Comparison of ENCODE assay signal across 26 cellular contexts in genomic region chrX:23727206-23727605, GRCh38.
"Had no signal": no experiment of that assay in that cellular context is flagged by ENCODE, and none has a peak within 500 bp of the region (broad histone marks: within the 10 kb centered on the region; RNA-seq: fewer than 3 reads in every experiment).

No MANE protein-coding gene starts in this region.

- H3K9me3 Mint-ChIP-seq: activated naive CD4-positive, alpha-beta T cell treated with anti-CD3 and anti-CD28 coated beads for 36 hours; activated naive CD8-positive, alpha-beta T cell treated with anti-CD3 and anti-CD28 coated beads for 36 hours; activated T-helper 1 cell treated with anti-CD3 and anti-CD28 coated beads, Interleukin-12 subunit alpha, Interleukin-12 subunit beta, Interleukin-2, Interleukin-4 antibody, amounts not matched to agents 30 ng/mL and 10 ng/mL and 1 ng/mL, durations not matched to agents 14 hours and 24 hours and 36 hours had no signal

- DNase-seq: activated CD4-positive, alpha-beta T cell treated with anti-CD3 and anti-CD28 coated beads, Interleukin-2, amount 50 U/mL, for 1 hour; activated CD4-positive, CD25-positive, alpha-beta regulatory T cell treated with anti-CD3 and anti-CD28 coated beads, Interleukin-2, amount 50 U/mL, for 72 hours; activated effector memory CD4-positive, alpha-beta T cell treated with anti-CD3 and anti-CD28 coated beads, Interleukin-2, amount 50 U/mL, for 16 hours; activated naive CD4-positive, alpha-beta T cell treated with anti-CD3 and anti-CD28 coated beads for 36 hours; activated naive CD8-positive, alpha-beta T cell treated with anti-CD3 and anti-CD28 coated beads for 36 hours; activated T-cell treated with anti-CD3 and anti-CD28 coated beads, Interleukin-2, amount 50 U/mL, for 1 hour; amniotic stem cell; caudate nucleus; cortex of kidney; left cardiac atrium; left ventricle myocardium superior; naive B cell; nucleus accumbens; pancreas; psoas muscle; stimulated activated CD4-positive, alpha-beta T cell treated with anti-CD3 and anti-CD28 coated beads, Interleukin-15, amount 100 ng/mL, for 24 hours; stimulated activated CD4-positive, alpha-beta T cell treated with anti-CD3 and anti-CD28 coated beads, Interleukin-2, amount 100 ng/mL, for 24 hours; stimulated activated naive CD4-positive, alpha-beta T cell treated with Interleukin-2 at 50 U/mL for 16 hours; T-helper 17 cell; T1000 had no signal

- H3K27ac ChIP-seq: gastroesophageal sphincter, hepatocyte, pancreas, psoas muscle, tibial nerve had no signal

- H3K4me1 ChIP-seq: gastroesophageal sphincter, pancreas, psoas muscle, tibial nerve had no signal

- H3K27me3 Mint-ChIP-seq: activated naive CD8-positive, alpha-beta T cell treated with anti-CD3 and anti-CD28 coated beads for 36 hours; naive B cell; T-helper 17 cell had no signal

- H3K4me2 ChIP-seq: hepatocyte had no signal

- H3K4me3 ChIP-seq: gastroesophageal sphincter, hepatocyte, pancreas, psoas muscle, tibial nerve had no signal

- H3K36me3 ChIP-seq: pancreas had no signal

- FAIRE-seq: keratinocyte, pancreas had no signal

- ATAC-seq: gastroesophageal sphincter, left cardiac atrium, left ventricle myocardium superior, pancreas, psoas muscle, T-helper 17 cell had no signal

- H2AFZ ChIP-seq: hepatocyte had no signal

- H3K79me2 ChIP-seq: hepatocyte had no signal

- H3K27me3 ChIP-seq: gastroesophageal sphincter, hepatocyte, pancreas, tibial nerve had no signal

- H3K9me3 ChIP-seq: gastroesophageal sphincter, pancreas, psoas muscle, tibial nerve had no signal

- H3K27ac Mint-ChIP-seq: activated naive CD4-positive, alpha-beta T cell treated with anti-CD3 and anti-CD28 coated beads for 36 hours; activated naive CD8-positive, alpha-beta T cell treated with anti-CD3 and anti-CD28 coated beads for 36 hours; activated T-helper 1 cell treated with anti-CD3 and anti-CD28 coated beads, Interleukin-12 subunit alpha, Interleukin-12 subunit beta, Interleukin-2, Interleukin-4 antibody, amounts not matched to agents 30 ng/mL and 10 ng/mL and 1 ng/mL, durations not matched to agents 14 hours and 24 hours and 36 hours; mesothelial cell of epicardium had no signal

- H3K4me3 Mint-ChIP-seq: activated naive CD4-positive, alpha-beta T cell treated with anti-CD3 and anti-CD28 coated beads for 36 hours; activated naive CD8-positive, alpha-beta T cell treated with anti-CD3 and anti-CD28 coated beads for 36 hours; activated T-helper 1 cell treated with anti-CD3 and anti-CD28 coated beads, Interleukin-12 subunit alpha, Interleukin-12 subunit beta, Interleukin-2, Interleukin-4 antibody, amounts not matched to agents 30 ng/mL and 10 ng/mL and 1 ng/mL, durations not matched to agents 14 hours and 24 hours and 36 hours; mesothelial cell of epicardium; T-helper 17 cell had no signal

- H3K4me1 Mint-ChIP-seq: activated naive CD8-positive, alpha-beta T cell treated with anti-CD3 and anti-CD28 coated beads for 36 hours; mesothelial cell of epicardium; T-helper 17 cell had no signal
